ENCODE assay signal across 19 cellular contexts in the genomic region with DNA sequence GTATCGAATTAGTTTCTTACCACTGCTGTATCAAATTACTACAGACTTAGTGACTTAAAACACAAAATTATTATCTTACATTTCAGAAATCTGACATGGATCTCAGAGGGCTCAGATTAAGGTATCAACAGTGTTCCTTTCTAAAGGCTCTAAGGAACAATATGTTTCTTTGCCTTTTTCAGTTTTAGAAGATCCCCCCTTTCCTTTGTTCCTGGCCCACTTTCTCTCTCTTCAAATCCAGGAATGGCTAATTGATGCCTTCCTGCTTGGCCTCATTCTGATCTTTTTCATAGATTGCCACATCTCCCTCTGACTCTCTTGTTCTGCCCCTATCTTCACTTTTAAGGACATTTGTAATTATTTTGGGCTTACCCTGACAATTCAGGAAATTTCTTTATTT.
"Had no signal": no experiment of that assay in that cellular context is flagged by ENCODE, and none has a peak within 500 bp of the region (broad histone marks: within the 10 kb centered on the region; RNA-seq: fewer than 3 reads in every experiment).

No MANE protein-coding gene starts in this region.

- H3K4me3 ChIP-seq: esophagus muscularis mucosa, gastrocnemius medialis, mucosa of descending colon, ovary, suprapubic skin, thyroid gland had no signal

- H3K4me1 Mint-ChIP-seq: naive thymus-derived CD8-positive, alpha-beta T cell had no signal

- H3K27ac ChIP-seq: epithelial cell of prostate, esophagus muscularis mucosa, gastrocnemius medialis, ovary, suprapubic skin, thyroid gland had no signal

- H3K27me3 Mint-ChIP-seq: effector memory CD8-positive, alpha-beta T cell; naive thymus-derived CD8-positive, alpha-beta T cell; progenitor cell of endocrine pancreas had no signal

- H3K4me1 ChIP-seq: esophagus muscularis mucosa, gastrocnemius medialis, suprapubic skin had no signal

- H3K36me3 ChIP-seq: esophagus muscularis mucosa, gastrocnemius medialis, ovary, suprapubic skin, thyroid gland had no signal

- DNase-seq: effector memory CD8-positive, alpha-beta T cell; gastrocnemius medialis; glutamatergic neuron; islet precursor cell; mammary epithelial cell; mucosa of descending colon; naive thymus-derived CD8-positive, alpha-beta T cell; ovary; right cardiac atrium; small intestine; stimulated activated CD4-positive, alpha-beta T cell treated with anti-CD3 and anti-CD28 coated beads, Interleukin-12 subunit alpha, Interleukin-12 subunit beta, amount 100 ng/mL, for 4 hours; stimulated activated naive CD4-positive, alpha-beta T cell; thyroid gland had no signal

- H3K27ac Mint-ChIP-seq: effector memory CD8-positive, alpha-beta T cell; naive thymus-derived CD8-positive, alpha-beta T cell; progenitor cell of endocrine pancreas; type B pancreatic cell had no signal

- ATAC-seq: effector memory CD8-positive, alpha-beta T cell; gastrocnemius medialis; left lobe of liver; mucosa of descending colon; naive thymus-derived CD8-positive, alpha-beta T cell; right cardiac atrium had no signal

- H3K9me3 Mint-ChIP-seq: type B pancreatic cell had no signal

- H3K9me3 ChIP-seq: esophagus muscularis mucosa, gastrocnemius medialis, mucosa of descending colon, ovary, suprapubic skin, thyroid gland had no signal

- H3K36me3 Mint-ChIP-seq: naive thymus-derived CD8-positive, alpha-beta T cell; type B pancreatic cell had no signal

- H3K4me3 Mint-ChIP-seq: effector memory CD8-positive, alpha-beta T cell; naive thymus-derived CD8-positive, alpha-beta T cell; type B pancreatic cell had no signal
